Comparison of ENCODE assay signal across 30 cellular contexts in the genomic region with DNA sequence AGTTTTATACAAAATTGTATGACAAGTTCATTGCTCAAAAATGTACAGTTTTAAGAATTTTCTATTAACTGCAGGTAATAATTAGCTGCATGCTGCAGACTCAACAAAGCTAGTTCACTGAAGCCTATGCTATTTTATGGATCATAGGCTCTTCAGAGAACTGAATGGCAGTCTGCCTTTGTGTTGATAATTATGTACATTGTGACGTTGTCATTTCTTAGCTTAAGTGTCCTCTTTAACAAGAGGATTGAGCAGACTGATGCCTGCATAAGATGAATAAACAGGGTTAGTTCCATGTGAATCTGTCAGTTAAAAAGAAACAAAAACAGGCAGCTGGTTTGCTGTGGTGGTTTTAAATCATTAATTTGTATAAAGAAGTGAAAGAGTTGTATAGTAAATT.
DNase-seq lines count a peak whose midpoint lies in the region; ATAC-seq, FAIRE-seq and TF ChIP-seq lines count a peak whose summit lies in the region.
"Had no signal": no experiment of that assay in that cellular context is flagged by ENCODE, and none has a peak within 500 bp of the region (broad histone marks: within the 10 kb centered on the region; RNA-seq: fewer than 3 reads in every experiment).

No MANE protein-coding gene starts in this region.

- no peak for TF ChIP-seq POLR2A in K562 (conservative IDR thresholded peaks at IDR 0.05)

- TF ChIP-seq EP300 in K562 (IDR thresholded peaks at IDR 0.05; ENCODE audit: low read length) = no peak

- H3K79me2 ChIP-seq in K562 (ENCODE audit: control insufficient read depth, insufficient read depth, low read length) = no peaks in the 10 kb centered on the region
- H3K79me2 ChIP-seq: parathyroid adenoma had no signal

- H2AFZ ChIP-seq in K562 (ENCODE audit: low read depth, low read length) = no peak overlapping the region
- H2AFZ ChIP-seq: parathyroid adenoma had no signal

- intact Hi-C loops in K562 (cut with micrococcal nuclease) = no loop called here
- intact Hi-C loops in sciatic nerve (cut with DNase I) = no loop called here

- POLR2A ChIA-PET in K562 (lab: Yijun Ruan, JAX) = no interaction called here

- no peaks in the 10 kb centered on the region for H3K9me1 ChIP-seq in K562 (ENCODE audit: control insufficient read depth, insufficient read depth, low read length)

- BruUV-seq in K562 (replicated peaks; lab: Mats Ljungman, UMichigan) = no TSS peak

- peak; percentile 57 for FAIRE-seq in K562 (lab: Jason Lieb, UNC)
- FAIRE-seq: A549, frontal cortex had no signal

- in situ Hi-C loops in K562 (cut with MboI) = no loop called here

- no peak overlapping the region for H3K27ac ChIP-seq in K562 (ENCODE audit: extremely low read depth, low read depth, low read length)
- H3K27ac ChIP-seq: A549, ascending aorta, cardiac muscle cell, esophagus squamous epithelium, HL-60, parathyroid adenoma, tibial artery, VCaP had no signal

- H3K4me1 ChIP-seq in K562 (replicated peaks in 1 of 2; ENCODE audit: control insufficient read depth in 2 of 2, insufficient read depth in 2 of 2, low read length in 2 of 2) = no peaks in the 10 kb centered on the region
- H3K4me1 ChIP-seq: A549, esophagus squamous epithelium, parathyroid adenoma, tibial artery had no signal

- 44% methylated on average over 1 of the region's 1 CpG for WGBS in K562 (ENCODE audit: insufficient coverage, low coverage, missing lambda C conversion rate)

- H3K9me3 ChIP-seq in K562 (replicated peaks; ENCODE audit: control insufficient read depth, insufficient read depth, low read depth, low read length) = no peaks in the 10 kb centered on the region
- H3K9me3 ChIP-seq: A549, ascending aorta, esophagus squamous epithelium, tibial artery had no signal

- no peaks in the 10 kb centered on the region for H4K20me1 ChIP-seq in K562 (replicated peaks; ENCODE audit: control insufficient read depth, insufficient read depth, low read length)

- no peak for TF ChIP-seq CTCF in K562 (IDR thresholded peaks at IDR 0.05 in 2 of 3, conservative IDR thresholded peaks at IDR 0.05 in 1 of 3; ENCODE audit: insufficient read depth in 2 of 3, low read depth in 1 of 3, low read length in 3 of 3)
- no peak for TF ChIP-seq CTCF in GM10266 (IDR thresholded peaks at IDR 0.05; ENCODE audit: control insufficient read depth, insufficient read depth, low read depth, missing control alignments)

- H3K36me3 ChIP-seq in K562 (ENCODE audit: control insufficient read depth, insufficient read depth, low read length) = peaks cover 16% of the 10 kb centered on the region; the same call in 2 of the 3 replicates

- ATAC-seq in K562 (no peak), HG03045 (IDR thresholded peaks at IDR 0.05; ENCODE audit: unreplicated experiment) (no peak), GM18867 (IDR thresholded peaks at IDR 0.05; ENCODE audit: unreplicated experiment) (no peak), sciatic nerve (no peak)
- ATAC-seq: A549; CD8-positive, alpha-beta T cell; left colon; Panc1 had no signal

- no peak overlapping the region for H3K4me2 ChIP-seq in K562 (ENCODE audit: insufficient read depth, low read length)
- H3K4me2 ChIP-seq: A549 had no signal

- peak; percentile 70 for DNase-seq in DMS53 treated with DMSO at 0.1 percent for 48 hours (lab: John Stamatoyannopoulos, UW; ENCODE audit: unreplicated experiment)
- DNase-seq in NCI-H187 treated with DMSO at 0.1 percent for 48 hours (lab: John Stamatoyannopoulos, UW) = peak; percentile 29
- DNase-seq in NCI-H510A (lab: John Stamatoyannopoulos, UW) = peak; percentile 38
- DNase-seq in K562 (ENCODE audit: extremely low read depth in 1 of 4, low spot score in 3 of 4) = no peak
- no peak for DNase-seq in GM10266 (ENCODE audit: extremely low spot score)
- no peak for DNase-seq in sciatic nerve (ENCODE audit: low spot score)
- DNase-seq: activated CD4-positive, alpha-beta T cell treated with anti-CD3 and anti-CD28 coated beads for 48 hours; activated CD8-positive, alpha-beta memory T cell treated with anti-CD3 and anti-CD28 coated beads for 24 hours; activated effector memory CD4-positive, alpha-beta T cell treated with Interleukin-2 at 50 U/mL for 16 hours; activated naive CD8-positive, alpha-beta T cell treated with anti-CD3 and anti-CD28 coated beads for 36 hours; CD8-positive, alpha-beta T cell; esophagus squamous epithelium; Karpas-422; left colon; MV-4-11; SIG-M5; stimulated activated CD4-positive, alpha-beta T cell treated with anti-CD3 and anti-CD28 coated beads, Interleukin-2, amount 100 ng/mL, for 24 hours; SW 1271; T-helper 9 cell; tibial artery had no signal

- H3K27me3 ChIP-seq in K562 (ENCODE audit: control insufficient read depth in 2 of 2, insufficient read depth in 2 of 2, low read length in 2 of 2) = no peaks in the 10 kb centered on the region
- H3K27me3 ChIP-seq: ascending aorta, cardiac muscle cell, esophagus squamous epithelium, tibial artery had no signal

- CTCF ChIA-PET in K562 (lab: Yijun Ruan, JAX; ENCODE audit: low intra/inter-chr PET ratio) = no interaction called here

- no peak overlapping the region for H3K9ac ChIP-seq in K562 (ENCODE audit: insufficient read depth in 1 of 2, low read depth in 2 of 2, low read length in 2 of 2)
- H3K9ac ChIP-seq: parathyroid adenoma had no signal

- H3K4me3 ChIP-seq in K562 = no peak overlapping the region
- H3K4me3 ChIP-seq: A549, ascending aorta, cardiac muscle cell, esophagus squamous epithelium, tibial artery had no signal

- TF ChIP-seq RAD21 in K562 (CRISPR knock-in tag; conservative IDR thresholded peaks at IDR 0.05 in 1 of 2, IDR thresholded peaks at IDR 0.05 in 1 of 2) = no peak

TF ChIP-seq in K562, 482 proteins besides CTCF, POLR2A, EP300 and RAD21:
- TF ChIP-seq CBX1 (IDR thresholded peaks at IDR 0.05; ENCODE audit: low read depth) (no peak), HNRNPH1 (optimal IDR thresholded peaks at IDR 0.05; ENCODE audit: low read depth, low read length) (no peak), ADNP (tag; IDR thresholded peaks at IDR 0.05) (no peak), MCM7 (IDR thresholded peaks at IDR 0.05) (no peak), TAL1 (IDR thresholded peaks at IDR 0.05) (no peak), NFRKB (IDR thresholded peaks at IDR 0.05; ENCODE audit: low read depth) (no peak), NFXL1 (CRISPR knock-in tag; IDR thresholded peaks at IDR 0.05) (no peak), ZNF431 (CRISPR knock-in tag; IDR thresholded peaks at IDR 0.05) (no peak), ZBTB33 (CRISPR knock-in tag; IDR thresholded peaks at IDR 0.05) (no peak), BRD4 (IDR thresholded peaks at IDR 0.05) (no peak), TBP (optimal IDR thresholded peaks at IDR 0.05; ENCODE audit: low read depth, low read length) (no peak), GTF2F1 (IDR thresholded peaks at IDR 0.05; ENCODE audit: low read depth, low read length) (no peak), DACH1 (IDR thresholded peaks at IDR 0.05; ENCODE audit: partially characterized antibody) (no peak)
- TF ChIP-seq, protein P1, sequence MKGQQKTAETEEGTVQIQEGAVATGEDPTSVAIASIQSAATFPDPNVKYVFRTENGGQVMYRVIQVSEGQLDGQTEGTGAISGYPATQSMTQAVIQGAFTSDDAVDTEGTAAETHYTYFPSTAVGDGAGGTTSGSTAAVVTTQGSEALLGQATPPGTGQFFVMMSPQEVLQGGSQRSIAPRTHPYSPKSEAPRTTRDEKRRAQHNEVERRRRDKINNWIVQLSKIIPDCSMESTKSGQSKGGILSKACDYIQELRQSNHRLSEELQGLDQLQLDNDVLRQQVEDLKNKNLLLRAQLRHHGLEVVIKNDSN (CRISPR knock-in tag; IDR thresholded peaks at IDR 0.05) = no peak

Comparison
In these comparisons a context has a peak if more than half of its experiments do, and no peak if none do; other contexts are left out.
1. DNase-seq: peak in DMS53 treated with DMSO at 0.1 percent for 48 hours (single experiment), NCI-H187 treated with DMSO at 0.1 percent for 48 hours (single experiment) and NCI-H510A (single experiment); none in K562 (0 of 4), GM10266 (single experiment) and sciatic nerve (single experiment).